Comparison of ENCODE assay signal across 7 cellular contexts in the genomic region with DNA sequence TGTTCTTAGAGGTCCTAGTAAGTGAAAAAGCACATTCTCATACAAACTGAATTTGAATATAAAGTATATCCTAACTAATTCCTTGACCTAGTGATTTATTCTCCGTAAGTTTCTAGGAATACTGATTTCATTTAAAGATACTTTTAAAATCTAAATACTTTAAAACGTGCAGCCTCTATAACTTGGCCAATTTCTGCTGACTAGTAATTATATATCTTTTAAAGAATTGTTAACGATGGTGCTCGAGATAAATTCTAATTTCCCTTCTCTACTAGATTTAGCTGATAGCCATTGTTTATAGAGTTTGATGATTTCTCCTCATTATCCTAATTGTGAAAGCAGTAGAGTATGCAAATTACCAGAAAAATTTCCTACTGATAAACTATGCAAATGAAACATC.
"Had no signal": no experiment of that assay in that cellular context is flagged by ENCODE, and none has a peak within 500 bp of the region (broad histone marks: within the 10 kb centered on the region; RNA-seq: fewer than 3 reads in every experiment).

No MANE protein-coding gene starts in this region.

- H3K9me3 Mint-ChIP-seq: GM23338 had no signal

- H3K4me3 ChIP-seq: GM23338 had no signal

- H2AFZ ChIP-seq: GM23338 had no signal

- FAIRE-seq: H1, H54, HTR-8/SVneo had no signal

- H3K4me3 Mint-ChIP-seq: GM23338, H9 had no signal

- ATAC-seq: GM23338 had no signal

- DNase-seq: H9, HCEC 1CT, KBM-7 had no signal

- H3K27ac Mint-ChIP-seq: GM23338, H9 had no signal
